In genomic region chr6:163729127-163729872, GRCh38 we compare ENCODE assay signal across 25 cellular contexts.
DNase-seq lines count a peak whose midpoint lies in the region; ATAC-seq and TF ChIP-seq lines count a peak whose summit lies in the region.
"Had no signal": no experiment of that assay in that cellular context is flagged by ENCODE, and none has a peak within 500 bp of the region (broad histone marks: within the 10 kb centered on the region; RNA-seq: fewer than 3 reads in every experiment).

No MANE protein-coding gene starts in this region.

- no peak for TF ChIP-seq EP300 in sigmoid colon (IDR thresholded peaks at IDR 0.05)

- 63% methylated on average over 16 of the region's 16 CpGs for WGBS in mammary epithelial cell (ENCODE audit: low coverage, missing lambda C conversion rate)
- WGBS in sigmoid colon, 2 donors = 79 to 88% methylated on average over 16 of the region's 16 CpGs

- H3K4me1 Mint-ChIP-seq in MCF 10A (ENCODE audit: insufficient read depth, unreplicated experiment) = no peaks in the 10 kb centered on the region
- H3K4me1 Mint-ChIP-seq in brain = peaks cover 62% of the 10 kb centered on the region
- H3K4me1 Mint-ChIP-seq in activated naive CD8-positive, alpha-beta T cell treated with anti-CD3 and anti-CD28 coated beads, Interleukin-2, amount 50 U/mL, for 24 hours = peaks cover 2% of the 10 kb centered on the region

- H3K4me1 ChIP-seq in mammary epithelial cell (ENCODE audit: insufficient read depth, low read length) = no peaks in the 10 kb centered on the region
- peaks cover 0 to 9% (median 3%) of the 10 kb centered on the region in 4 donors for H3K4me1 ChIP-seq in sigmoid colon
- no peaks in the 10 kb centered on the region for H3K4me1 ChIP-seq in effector memory CD4-positive, alpha-beta T cell (ENCODE audit: control insufficient read depth, insufficient read depth, low read length, poor library complexity, severe bottlenecking)
- H3K4me1 ChIP-seq: SJSA1 had no signal

- H3K27ac Mint-ChIP-seq in MCF 10A (ENCODE audit: low read depth, unreplicated experiment) (peak overlapping the region; percentile 40), brain (peak overlapping the region in 3 of 5 experiments; percentile 6 to 30 (median 27))
- no peak overlapping the region for H3K27ac Mint-ChIP-seq in activated naive CD8-positive, alpha-beta T cell treated with anti-CD3 and anti-CD28 coated beads, Interleukin-2, amount 50 U/mL, for 24 hours
- H3K27ac Mint-ChIP-seq: HFFc6 had no signal

- peaks cover 9% of the 10 kb centered on the region for H3K9me3 ChIP-seq in mammary epithelial cell (replicated peaks; ENCODE audit: insufficient read depth, low read length)
- no peaks in the 10 kb centered on the region for H3K9me3 ChIP-seq in SU-DHL-6 (ENCODE audit: insufficient read depth, low read length)
- H3K9me3 ChIP-seq in sigmoid colon = no peaks in the 10 kb centered on the region
- H3K9me3 ChIP-seq in effector memory CD4-positive, alpha-beta T cell (ENCODE audit: control insufficient read depth, low read length) = no peaks in the 10 kb centered on the region
- H3K9me3 ChIP-seq: SJSA1 had no signal

- in situ Hi-C loops in mammary epithelial cell (cut with MboI; ENCODE audit: low sequenced_read_pairs in 2 of 2) = no loop called here

- POLR2A ChIA-PET in MCF 10A (lab: Yijun Ruan, JAX) = no interaction called here

- H3K4me2 ChIP-seq in mammary epithelial cell (ENCODE audit: insufficient read depth, low read depth, low read length) = no peak overlapping the region
- H3K4me2 ChIP-seq in SU-DHL-6 (ENCODE audit: low read depth, low read length, poor library complexity, severe bottlenecking) = no peak overlapping the region

- H3K4me3 ChIP-seq in mammary epithelial cell (replicated peaks in 1 of 3; ENCODE audit: insufficient read depth in 1 of 3, low read depth in 2 of 3, low read length in 3 of 3) (no peak overlapping the region), SU-DHL-6 (ENCODE audit: insufficient read depth, low read length, poor library complexity, severe bottlenecking) (no peak overlapping the region), sigmoid colon (no peak overlapping the region)
- no peak overlapping the region for H3K4me3 ChIP-seq in effector memory CD4-positive, alpha-beta T cell (ENCODE audit: insufficient read depth, low read depth, low read length, poor library complexity, severe bottlenecking)
- H3K4me3 ChIP-seq: SJSA1 had no signal

- H4K20me1 ChIP-seq in mammary epithelial cell (ENCODE audit: insufficient read depth, low read length) (no peaks in the 10 kb centered on the region), SU-DHL-6 (ENCODE audit: low read depth, low read length) (no peaks in the 10 kb centered on the region)

- H3K9ac ChIP-seq in mammary epithelial cell (ENCODE audit: insufficient read depth, low read length) (no peak overlapping the region), SU-DHL-6 (ENCODE audit: low read length) (no peak overlapping the region)

- H3K79me2 ChIP-seq in mammary epithelial cell (ENCODE audit: insufficient read depth, low read length) (no peaks in the 10 kb centered on the region), SU-DHL-6 (ENCODE audit: insufficient read depth, low read length) (no peaks in the 10 kb centered on the region)

- no peak for DNase-seq in MCF 10A (ENCODE audit: unreplicated experiment)
- DNase-seq in mammary epithelial cell = no peak
- peak; percentile 22 for DNase-seq in sigmoid colon
- DNase-seq in effector memory CD4-positive, alpha-beta T cell = no peak
- DNase-seq in activated naive CD8-positive, alpha-beta T cell treated with anti-CD3 and anti-CD28 coated beads, Interleukin-2, amount 50 U/mL, for 24 hours = no peak
- no peak for DNase-seq in NCI-H345 treated with DMSO at 0.1 percent for 48 hours (lab: John Stamatoyannopoulos, UW; ENCODE audit: unreplicated experiment)
- DNase-seq: Calu3; DMS153; H7; HFFc6; Kasumi-1; MM.1S; NCI-H1092; NCI-H1436; NCI-H187 treated with DMSO at 0.1 percent for 48 hours; NCI-H2107; NCI-H510A; NCI-H774; NK-92 treated with Interleukin-12 subunit alpha and Interleukin-12 subunit beta, amount 100 ng/mL, for 24 hours had no signal

- H3K36me3 Mint-ChIP-seq in MCF 10A (ENCODE audit: insufficient read depth, unreplicated experiment) = no peaks in the 10 kb centered on the region
- H3K36me3 Mint-ChIP-seq in brain = no peaks in the 10 kb centered on the region
- H3K36me3 Mint-ChIP-seq in activated naive CD8-positive, alpha-beta T cell treated with anti-CD3 and anti-CD28 coated beads, Interleukin-2, amount 50 U/mL, for 24 hours (ENCODE audit: low read depth) = no peaks in the 10 kb centered on the region
- H3K36me3 Mint-ChIP-seq: CD8-positive, alpha-beta memory T cell had no signal

- CTCF ChIA-PET in MCF 10A (lab: Yijun Ruan, JAX) = no interaction called here
- CTCF ChIA-PET in mammary epithelial cell (lab: Charles Lee; ENCODE audit: low non-redundant PET) = no interaction called here

- no peaks in the 10 kb centered on the region for H3K27me3 Mint-ChIP-seq in MCF 10A (ENCODE audit: insufficient read depth, unreplicated experiment)
- no peaks in the 10 kb centered on the region for H3K27me3 Mint-ChIP-seq in brain
- no peaks in the 10 kb centered on the region for H3K27me3 Mint-ChIP-seq in activated naive CD8-positive, alpha-beta T cell treated with anti-CD3 and anti-CD28 coated beads, Interleukin-2, amount 50 U/mL, for 24 hours

- no peak overlapping the region for H3K4me3 Mint-ChIP-seq in MCF 10A (ENCODE audit: unreplicated experiment)
- no peak overlapping the region for H3K4me3 Mint-ChIP-seq in brain
- H3K4me3 Mint-ChIP-seq in activated naive CD8-positive, alpha-beta T cell treated with anti-CD3 and anti-CD28 coated beads, Interleukin-2, amount 50 U/mL, for 24 hours = no peak overlapping the region
- H3K4me3 Mint-ChIP-seq: CD8-positive, alpha-beta memory T cell; HFFc6 had no signal

- BruUV-seq in MCF 10A (replicated peaks; lab: Mats Ljungman, UMichigan) (no TSS peak), mammary epithelial cell (replicated peaks; lab: Mats Ljungman, UMichigan) (no TSS peak)

- intact Hi-C loops in MCF 10A (cut with micrococcal nuclease) (no loop called here), mammary epithelial cell (cut with micrococcal nuclease) (no loop called here), sigmoid colon (cut with DNase I) (no loop called here)

- H3K9me3 Mint-ChIP-seq in MCF 10A (ENCODE audit: unreplicated experiment) = no peaks in the 10 kb centered on the region
- no peaks in the 10 kb centered on the region for H3K9me3 Mint-ChIP-seq in brain
- H3K9me3 Mint-ChIP-seq in activated naive CD8-positive, alpha-beta T cell treated with anti-CD3 and anti-CD28 coated beads, Interleukin-2, amount 50 U/mL, for 24 hours = no peaks in the 10 kb centered on the region
- H3K9me3 Mint-ChIP-seq: CD8-positive, alpha-beta memory T cell; HFFc6 had no signal

- no peaks in the 10 kb centered on the region for H3K9me2 ChIP-seq in SU-DHL-6 (replicated peaks; ENCODE audit: insufficient read depth, low read length)

- H3K36me3 ChIP-seq in mammary epithelial cell (ENCODE audit: insufficient read depth, low read length) = no peaks in the 10 kb centered on the region
- H3K36me3 ChIP-seq in SU-DHL-6 (ENCODE audit: low read length) = no peaks in the 10 kb centered on the region
- no peaks in the 10 kb centered on the region for H3K36me3 ChIP-seq in sigmoid colon
- no peaks in the 10 kb centered on the region for H3K36me3 ChIP-seq in effector memory CD4-positive, alpha-beta T cell (ENCODE audit: control insufficient read depth, insufficient read depth, low read length)
- H3K36me3 ChIP-seq: SJSA1 had no signal

- dilution Hi-C loops in mammary epithelial cell (cut with HindIII; ENCODE audit: low sequenced_read_pairs) = no loop called here

- no peak for ATAC-seq in activated naive CD8-positive, alpha-beta T cell treated with anti-CD3 and anti-CD28 coated beads, Interleukin-2, amount 50 U/mL, for 24 hours
- ATAC-seq: Right ventricle myocardium inferior had no signal

- TF ChIP-seq POLR2A in sigmoid colon (IDR thresholded peaks at IDR 0.05) = no peak

- no peak for TF ChIP-seq CTCF in MCF 10A (IDR thresholded peaks at IDR 0.05; ENCODE audit: unreplicated experiment)
- no peak for TF ChIP-seq CTCF in mammary epithelial cell (conservative IDR thresholded peaks at IDR 0.05 in 1 of 2, IDR thresholded peaks at IDR 0.05 in 1 of 2; ENCODE audit: extremely low read depth in 1 of 2, insufficient read depth in 1 of 2, low read depth in 1 of 2, low read length in 2 of 2)
- no peak for TF ChIP-seq CTCF in SU-DHL-6 (IDR thresholded peaks at IDR 0.05; ENCODE audit: insufficient read depth, low read length, poor library complexity, severe bottlenecking)
- TF ChIP-seq CTCF in brain (conservative IDR thresholded peaks at IDR 0.05) = no peak
- TF ChIP-seq CTCF in sigmoid colon (IDR thresholded peaks at IDR 0.05) = no peak

- H2AFZ ChIP-seq in mammary epithelial cell (ENCODE audit: low read depth, low read length) (no peak overlapping the region), SU-DHL-6 (ENCODE audit: low read depth, low read length, severe bottlenecking) (no peak overlapping the region)

- H3F3A ChIP-seq in SU-DHL-6 (ENCODE audit: insufficient read depth) = peaks cover 11% of the 10 kb centered on the region

- H3K27ac ChIP-seq in mammary epithelial cell (ENCODE audit: insufficient read depth, low read depth, low read length) (no peak overlapping the region), SU-DHL-6 (ENCODE audit: low read depth, low read length) (0 out of 2 replicates have a peak overlapping the region, but pooled peaks have one; percentile 84), sigmoid colon (no peak overlapping the region)
- no peak overlapping the region for H3K27ac ChIP-seq in effector memory CD4-positive, alpha-beta T cell (ENCODE audit: insufficient read depth, low read length, poor library complexity, severe bottlenecking)
- H3K27ac ChIP-seq: C4-2B, SJSA1 had no signal

- no peaks in the 10 kb centered on the region for H3K27me3 ChIP-seq in mammary epithelial cell (ENCODE audit: insufficient read depth, low read length)
- no peaks in the 10 kb centered on the region for H3K27me3 ChIP-seq in SU-DHL-6 (ENCODE audit: low read length)
- no peaks in the 10 kb centered on the region for H3K27me3 ChIP-seq in sigmoid colon
- no peaks in the 10 kb centered on the region for H3K27me3 ChIP-seq in effector memory CD4-positive, alpha-beta T cell (replicated peaks; ENCODE audit: control insufficient read depth, insufficient read depth, low read length, poor library complexity, severe bottlenecking)
- H3K27me3 ChIP-seq: SJSA1 had no signal
